In the genomic region with DNA sequence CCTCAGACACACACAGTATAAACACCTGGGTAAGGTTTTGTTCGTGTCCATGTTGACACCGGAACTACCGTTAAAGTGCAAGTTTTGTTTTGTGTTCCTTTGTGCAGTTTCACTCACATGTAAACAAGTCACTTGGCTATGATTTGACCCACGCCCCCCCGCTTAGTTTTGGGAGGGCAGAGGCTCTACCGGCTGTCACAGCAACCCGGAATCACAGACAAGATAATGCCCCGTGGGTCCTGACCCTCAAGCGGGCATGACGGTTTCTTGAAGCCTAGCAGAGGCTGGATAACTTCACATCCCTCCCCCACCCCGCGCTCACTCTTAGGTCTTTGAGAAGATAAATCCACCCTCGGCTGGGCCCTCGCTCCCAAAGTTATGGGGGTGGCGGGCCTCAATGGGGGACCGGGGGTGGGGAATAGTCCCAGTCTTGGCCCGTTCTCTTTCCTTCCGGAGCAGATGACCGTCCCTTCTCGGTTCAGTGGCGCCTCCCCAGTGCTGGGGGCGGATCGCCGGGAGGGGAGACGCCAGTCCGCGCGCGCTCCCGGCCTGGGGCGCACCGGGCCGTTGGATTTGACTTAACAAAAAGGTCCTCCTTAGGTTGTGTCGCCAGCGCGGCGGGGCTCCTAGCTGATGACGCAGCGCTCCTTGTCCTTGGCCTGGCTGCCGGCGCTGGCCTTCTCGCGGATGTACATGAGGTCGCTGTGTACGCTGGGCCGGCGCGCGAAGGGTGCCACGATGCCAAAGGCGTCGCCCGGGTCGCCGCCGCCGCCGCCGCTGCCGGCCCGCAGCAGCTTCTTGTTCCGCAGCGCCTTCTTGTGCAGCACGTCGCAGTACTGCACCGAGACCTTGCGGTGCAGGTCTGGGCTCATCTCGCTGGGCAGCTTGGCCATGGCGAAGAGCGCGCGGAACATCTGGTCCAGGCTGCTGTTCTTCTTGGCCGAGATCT, we compare ENCODE assay signal across 8 cellular contexts. TPM values are rescaled to one million over a fixed set of nuclear protein-coding genes. Genes with fewer than 3 reads are reported as not detected.
DNase-seq lines count a peak whose midpoint lies in the region; ATAC-seq and TF ChIP-seq lines count a peak whose summit lies in the region.

No MANE protein-coding gene starts in this region.

- H3K36me3 ChIP-seq in heart right ventricle, result peaks cover 0 to 30% (median 15%) of the 10 kb centered on the region in 9 donors
- no peaks in the 10 kb centered on the region for H3K36me3 ChIP-seq in prostate gland

- peak overlapping the region; percentile 38 to 75 (median 66) for H3K4me3 ChIP-seq in heart right ventricle
- peak overlapping the region; percentile 55 to 79 for H3K4me3 ChIP-seq in prostate gland

- H3K9me3 ChIP-seq in heart right ventricle (no peaks in the 10 kb centered on the region), prostate gland (no peaks in the 10 kb centered on the region)

- H3K27me3 ChIP-seq in heart right ventricle (peaks cover 0 to 22% (median 0%) of the 10 kb centered on the region in 7 donors), prostate gland (replicated peaks; ENCODE audit: insufficient read depth) (no peaks in the 10 kb centered on the region)

- H3K4me1 Mint-ChIP-seq in activated naive CD8-positive, alpha-beta T cell treated with anti-CD3 and anti-CD28 coated beads for 36 hours, result peaks cover 9% of the 10 kb centered on the region

- no peak for TF ChIP-seq POLR2A in prostate gland (IDR thresholded peaks at IDR 0.05)

- no peak overlapping the region for H3K27ac Mint-ChIP-seq in activated naive CD8-positive, alpha-beta T cell treated with anti-CD3 and anti-CD28 coated beads for 36 hours

- peak; percentile 19 for DNase-seq in activated naive CD4-positive, alpha-beta T cell treated with Interleukin-2 at 50 U/mL for 16 hours
- no peak for DNase-seq in activated naive CD4-positive, alpha-beta T cell (lab: John Stamatoyannopoulos, UW)
- peak; percentile 24 for DNase-seq in activated naive CD8-positive, alpha-beta T cell treated with anti-CD3 and anti-CD28 coated beads for 36 hours
- peak; percentile 45 to 64 for DNase-seq in heart right ventricle
- peak; percentile 62 for DNase-seq in prostate gland (ENCODE audit: low spot score)

- H3K27me3 Mint-ChIP-seq in activated naive CD8-positive, alpha-beta T cell treated with anti-CD3 and anti-CD28 coated beads for 36 hours, result peaks cover 15% of the 10 kb centered on the region

- ATAC-seq in heart right ventricle (peak; percentile 2 to 13 (median 6)), HG03565 (IDR thresholded peaks at IDR 0.05; ENCODE audit: unreplicated experiment) (no peak), HG03378 (IDR thresholded peaks at IDR 0.05; ENCODE audit: unreplicated experiment) (no peak), GM18517 (IDR thresholded peaks at IDR 0.05; ENCODE audit: unreplicated experiment) (no peak)

- no peaks in the 10 kb centered on the region for H3K9me3 Mint-ChIP-seq in activated naive CD8-positive, alpha-beta T cell treated with anti-CD3 and anti-CD28 coated beads for 36 hours

- TF ChIP-seq CTCF in heart right ventricle (IDR thresholded peaks at IDR 0.05) (peak in 1 of 9 donors; percentile 8), prostate gland (IDR thresholded peaks at IDR 0.05) (no peak)

- H3K36me3 Mint-ChIP-seq in activated naive CD8-positive, alpha-beta T cell treated with anti-CD3 and anti-CD28 coated beads for 36 hours, result peaks cover 5% of the 10 kb centered on the region

- intact Hi-C loops in heart right ventricle (cut with DNase I) (loop anchor here (2.0 to 10.0 kb wide), 9 partner anchors 18 to 150 kb away; a partner anchor contains a TSS), prostate gland (cut with DNase I) (loop anchor here (5.0 kb wide), 2 partner anchors 137 to 148 kb away; no protein-coding TSS in a partner anchor)

- WGBS in heart right ventricle, 2 donors, result 5% methylated on average over 62 to 73 of the region's 73 CpGs
- 6% methylated on average over 54 of the region's 73 CpGs for whole genome bisulfite sequencing in prostate gland

- H3K4me3 Mint-ChIP-seq in activated naive CD8-positive, alpha-beta T cell treated with anti-CD3 and anti-CD28 coated beads for 36 hours, result peak overlapping the region; percentile 58

- H3K27ac ChIP-seq in heart right ventricle (peak overlapping the region; percentile 56 to 97 (median 90)), prostate gland (peak overlapping the region; percentile 92 to 95)

- H3K4me1 ChIP-seq in heart right ventricle, result peaks cover 9 to 69% (median 47%) of the 10 kb centered on the region in 9 donors
- peaks cover 22% of the 10 kb centered on the region for H3K4me1 ChIP-seq in prostate gland (replicated peaks)

RNA-seq across cellular contexts. Expression of a gene that starts 1.4 kb away (rescaled TPM):
- total RNA-seq in activated naive CD8-positive, alpha-beta T cell treated with anti-CD3 and anti-CD28 coated beads for 36 hours, result under 1 TPM; 0.31 to 0.48 TPM
- total RNA-seq in heart right ventricle, result 10 to 100 TPM in 4 of 10 donors, 1 to 10 TPM in 6; 2.2 to 67.7 (median 6.8) TPM
- 10 to 100 TPM; 26.3 to 85.8 TPM for polyA plus RNA-seq in heart right ventricle
- total RNA-seq in prostate gland, result 100 to 1,000 TPM; 124 to 175 TPM

RNA-seq across cellular contexts. Expression of a gene that starts 18.0 kb away (rescaled TPM):
- 10 to 100 TPM; 13.8 to 15.0 TPM for total RNA-seq in activated naive CD8-positive, alpha-beta T cell treated with anti-CD3 and anti-CD28 coated beads for 36 hours
- 10 to 100 TPM; 31.4 to 42.0 (median 35.2) TPM for total RNA-seq in heart right ventricle
- 10 to 100 TPM; 32.6 to 33.8 TPM for polyA plus RNA-seq in heart right ventricle
- total RNA-seq in prostate gland, result 10 to 100 TPM; 27.8 to 31.7 TPM

Comparison
In these comparisons a context has a peak if more than half of its experiments do, and no peak if none do; other contexts are left out.
1. DNase-seq: peak in activated naive CD4-positive, alpha-beta T cell treated with Interleukin-2 at 50 U/mL for 16 hours (single experiment), activated naive CD8-positive, alpha-beta T cell treated with anti-CD3 and anti-CD28 coated beads for 36 hours (single experiment), heart right ventricle (2 of 2) and prostate gland (single experiment); none in activated naive CD4-positive, alpha-beta T cell (0 of 4).
2. ATAC-seq: peak in heart right ventricle (8 of 8); none in HG03565 (single experiment), HG03378 (single experiment) and GM18517 (single experiment).